In the genomic region with DNA sequence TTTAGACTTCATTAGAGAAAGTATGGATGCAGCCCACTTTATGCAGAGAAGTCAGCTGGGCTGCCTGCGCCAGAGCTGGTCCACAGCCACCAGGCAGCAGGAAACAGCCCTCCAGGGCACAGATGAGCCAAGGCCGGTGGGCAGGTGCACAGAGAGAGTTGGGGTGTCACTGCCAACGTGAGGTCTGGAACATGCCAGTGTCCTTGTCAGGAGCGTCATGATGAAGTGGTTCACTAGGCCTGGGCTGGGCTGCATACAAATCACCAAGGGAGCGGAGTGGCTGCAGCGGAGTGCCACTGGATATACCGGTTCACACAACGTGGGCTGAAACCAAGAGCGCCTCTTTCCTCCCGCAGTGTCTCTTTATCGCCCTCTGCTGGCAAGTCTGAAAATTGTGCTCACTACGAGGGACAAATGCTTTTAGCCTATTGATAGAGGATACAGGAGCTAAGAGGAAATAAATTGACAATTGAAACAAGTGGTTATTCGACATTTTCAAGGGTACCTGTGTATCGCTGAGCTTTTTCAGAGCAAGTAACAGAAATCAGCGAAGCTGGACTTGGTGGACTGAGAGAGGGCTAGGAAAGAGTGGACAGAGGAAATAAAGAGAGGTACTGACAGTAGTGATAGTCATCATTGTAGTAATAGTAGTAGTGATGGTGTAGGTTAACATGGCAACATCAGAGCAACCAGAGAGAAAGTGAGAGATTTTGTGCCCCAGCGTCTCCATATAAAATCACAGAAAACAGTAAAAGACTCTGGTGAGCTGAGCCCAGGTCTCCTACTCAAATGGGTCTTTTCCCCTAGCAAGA, we compare ENCODE assay signal across 8 cellular contexts. TPM values are rescaled to one million over a fixed set of nuclear protein-coding genes. Genes with fewer than 3 reads are reported as not detected.
DNase-seq lines count a peak whose midpoint lies in the region; ATAC-seq, FAIRE-seq and TF ChIP-seq lines count a peak whose summit lies in the region.

No MANE protein-coding gene starts in this region.

- POLR2A ChIA-PET in CD8-positive, alpha-beta T cell (lab: Charles Lee): interaction anchor here (0.6 to 1.2 kb wide), 3 partner anchors 52 to 337 kb away, joined by 3 to 4 read pairs (median 3); a partner anchor contains a TSS

- H3K27ac ChIP-seq in CD8-positive, alpha-beta T cell (ENCODE audit: low read depth, low read length): no peak overlapping the region

- peak overlapping the region; percentile 70 for H3K4me3 Mint-ChIP-seq in CD8-positive, alpha-beta T cell

- peaks cover 3% of the 10 kb centered on the region for H3K9me3 Mint-ChIP-seq in CD8-positive, alpha-beta T cell

- no peaks in the 10 kb centered on the region for H3K36me3 ChIP-seq in CD8-positive, alpha-beta T cell (ENCODE audit: insufficient read depth, low read length)

- H3K9me3 ChIP-seq in CD8-positive, alpha-beta T cell (ENCODE audit: low read length): no peaks in the 10 kb centered on the region

- peaks cover 8% of the 10 kb centered on the region for H3K4me1 Mint-ChIP-seq in CD8-positive, alpha-beta T cell (ENCODE audit: low read depth)

- DNase-seq in CD8-positive, alpha-beta T cell: peak; percentile 59 to 87 (median 82)
- DNase-seq in HUDEP-2 (lab: John Stamatoyannopoulos, UW; ENCODE audit: unreplicated experiment in 76 of 76) (peak in 69 of 76 experiments; percentile 11 to 86 (median 61)), NOMO-1 treated with dmso at 0.1 percent for 144 hours (lab: John Stamatoyannopoulos, UW; ENCODE audit: unreplicated experiment) (peak; percentile 83), midbrain (lab: John Stamatoyannopoulos, UW) (peak; percentile 92)
- DNase-seq in activated CD8-positive, alpha-beta memory T cell treated with anti-CD3 and anti-CD28 coated beads for 48 hours (ENCODE audit: low read depth in 2 of 3, low spot score in 2 of 3): peak; percentile 49 to 83 (median 52)
- peak; percentile 67 to 72 for DNase-seq in stimulated activated CD8-positive, alpha-beta memory T cell treated with anti-CD3 and anti-CD28 coated beads, Interleukin-4, amount 100 ng/mL, for 1 hour (ENCODE audit: low read depth in 2 of 2, low spot score in 1 of 2)

- intact Hi-C loops in CD8-positive, alpha-beta T cell (cut with DNase I, micrococcal nuclease): loop anchor here (1.0 to 10.0 kb wide), 6 partner anchors 32 to 788 kb away; a partner anchor contains a TSS

- ATAC-seq in CD8-positive, alpha-beta T cell: peak; percentile 99
- ATAC-seq in GM19463 (IDR thresholded peaks at IDR 0.05; ENCODE audit: unreplicated experiment): peak; percentile 82

- CTCF ChIA-PET in CD8-positive, alpha-beta T cell (lab: Charles Lee): interaction anchor here (0.6 to 2.7 kb wide), 41 partner anchors 8 to 770 kb away, joined by 3 to 19 read pairs (median 5); a partner anchor contains a TSS

- no peak overlapping the region for H3K27ac Mint-ChIP-seq in CD8-positive, alpha-beta T cell

- H3K27me3 Mint-ChIP-seq in CD8-positive, alpha-beta T cell (ENCODE audit: low read depth): peaks cover 6% of the 10 kb centered on the region

- peak; percentile 18 for FAIRE-seq in endometrium (lab: Jason Lieb, UNC)

- peak overlapping the region; percentile 21 for H3K4me3 ChIP-seq in CD8-positive, alpha-beta T cell (ENCODE audit: low read depth, low read length)

- H3K27me3 ChIP-seq in CD8-positive, alpha-beta T cell (ENCODE audit: insufficient read depth, low read length): no peaks in the 10 kb centered on the region

- H3K4me1 ChIP-seq in CD8-positive, alpha-beta T cell (ENCODE audit: insufficient read depth, low read length): no peaks in the 10 kb centered on the region

- no peaks in the 10 kb centered on the region for H3K36me3 Mint-ChIP-seq in CD8-positive, alpha-beta T cell

- TF ChIP-seq CTCF in CD8-positive, alpha-beta T cell (IDR thresholded peaks at IDR 0.05): peak; percentile 98

RNA-seq across cellular contexts. Expression of a gene that starts 52.0 kb away (rescaled TPM):
- 10 to 100 TPM; 18.9 to 24.1 TPM for total RNA-seq in CD8-positive, alpha-beta T cell

RNA-seq across cellular contexts. Expression of a gene that starts 52.8 kb away (rescaled TPM):
- total RNA-seq in CD8-positive, alpha-beta T cell: 10 to 100 TPM; 11.8 to 12.1 TPM

RNA-seq across cellular contexts. Expression of a gene that starts 53.3 kb away (rescaled TPM):
- 10 to 100 TPM; 44.1 to 47.5 TPM for total RNA-seq in CD8-positive, alpha-beta T cell
